In genomic region chr3:185632996-185633395, GRCh38 we compare ENCODE assay signal across 28 cellular contexts.
"Had no signal": no experiment of that assay in that cellular context is flagged by ENCODE, and none has a peak within 500 bp of the region (broad histone marks: within the 10 kb centered on the region; RNA-seq: fewer than 3 reads in every experiment).

No MANE protein-coding gene starts in this region.

- H3K27ac ChIP-seq: ascending aorta, coronary artery, dorsolateral prefrontal cortex, gastrocnemius medialis, right lobe of liver, stomach, suprapubic skin, tibial artery, upper lobe of right lung had no signal

- H3K9me3 ChIP-seq: ascending aorta, gastrocnemius medialis, right lobe of liver, SK-N-SH, stomach, suprapubic skin, tibial artery, upper lobe of right lung had no signal

- H3K36me3 Mint-ChIP-seq: activated naive CD8-positive, alpha-beta T cell had no signal

- H3K27ac Mint-ChIP-seq: activated CD8-positive, alpha-beta memory T cell treated with anti-CD3 and anti-CD28 coated beads, Interleukin-2, amount 10 ng/mL, durations not matched to agents 7 days and 5 days; activated naive CD8-positive, alpha-beta T cell; activated T-helper 2 cell treated with anti-CD3 and anti-CD28 coated beads, Interferon-gamma antibody, Interleukin-2, Interleukin-4, amounts not matched to agents 10 μg/mL and 5 μg/mL and 100 μg/mL, durations not matched to agents 14 hours and 24 hours and 36 hours; mesothelial cell of epicardium; natural killer cell treated with Interleukin-12 subunit alpha and Interleukin-12 subunit beta and Interleukin-15 and Interleukin-18, amount 100 ng/mL, for 72 hours; stimulated activated effector memory CD8-positive, alpha-beta T cell treated with anti-CD3 and anti-CD28 coated beads, Interleukin-12 subunit alpha, Interleukin-12 subunit beta, amount 100 ng/mL, for 72 hours; T-helper 1 cell treated with Interleukin-12 subunit alpha and Interleukin-12 subunit beta and Interleukin-4 antibody, amounts not matched to agents 30 μg/mL and 1 μg/mL, for 36 hours had no signal

- H3K9me3 Mint-ChIP-seq: activated T-helper 2 cell treated with anti-CD3 and anti-CD28 coated beads, Interferon-gamma antibody, Interleukin-2, Interleukin-4, amounts not matched to agents 10 μg/mL and 5 μg/mL and 100 μg/mL, durations not matched to agents 14 hours and 24 hours and 36 hours; brain; mesothelial cell of epicardium; natural killer cell treated with Interleukin-12 subunit alpha and Interleukin-12 subunit beta and Interleukin-15 and Interleukin-18, amount 100 ng/mL, for 72 hours; stimulated activated effector memory CD8-positive, alpha-beta T cell treated with anti-CD3 and anti-CD28 coated beads, Interleukin-12 subunit alpha, Interleukin-12 subunit beta, amount 100 ng/mL, for 72 hours; T-helper 1 cell treated with Interleukin-12 subunit alpha and Interleukin-12 subunit beta and Interleukin-4 antibody, amounts not matched to agents 30 μg/mL and 1 μg/mL, for 36 hours had no signal

- H3K27me3 ChIP-seq: ascending aorta, dorsolateral prefrontal cortex, gastrocnemius medialis, right lobe of liver, stomach, suprapubic skin, tibial artery, upper lobe of right lung had no signal

- H3K4me3 Mint-ChIP-seq: activated CD8-positive, alpha-beta memory T cell treated with anti-CD3 and anti-CD28 coated beads, Interleukin-2, amount 10 ng/mL, durations not matched to agents 7 days and 5 days; activated naive CD8-positive, alpha-beta T cell; brain; mesothelial cell of epicardium; natural killer cell treated with Interleukin-12 subunit alpha and Interleukin-12 subunit beta and Interleukin-15 and Interleukin-18, amount 100 ng/mL, for 72 hours; stimulated activated effector memory CD8-positive, alpha-beta T cell treated with anti-CD3 and anti-CD28 coated beads, Interleukin-12 subunit alpha, Interleukin-12 subunit beta, amount 100 ng/mL, for 72 hours; T-helper 1 cell treated with Interleukin-12 subunit alpha and Interleukin-12 subunit beta and Interleukin-4 antibody, amounts not matched to agents 30 μg/mL and 1 μg/mL, for 36 hours had no signal

- ATAC-seq: activated CD8-positive, alpha-beta memory T cell treated with anti-CD3 and anti-CD28 coated beads, Interleukin-2, amount 10 ng/mL, durations not matched to agents 7 days and 5 days; gastrocnemius medialis; left ventricle myocardium superior; natural killer cell treated with Interleukin-12 subunit alpha and Interleukin-12 subunit beta and Interleukin-15 and Interleukin-18, amount 100 ng/mL, for 72 hours; right lobe of liver; stimulated activated effector memory CD8-positive, alpha-beta T cell treated with anti-CD3 and anti-CD28 coated beads, Interleukin-12 subunit alpha, Interleukin-12 subunit beta, amount 100 ng/mL, for 72 hours; upper lobe of right lung had no signal

- H3K4me1 ChIP-seq: ascending aorta, right lobe of liver had no signal

- H3K4me3 ChIP-seq: ascending aorta, coronary artery, dorsolateral prefrontal cortex, gastrocnemius medialis, right lobe of liver, stomach, suprapubic skin, tibial artery, upper lobe of right lung had no signal

- DNase-seq: activated CD8-positive, alpha-beta memory T cell treated with anti-CD3 and anti-CD28 coated beads, Interleukin-2, amount 10 ng/mL, durations not matched to agents 7 days and 5 days; activated T-cell treated with anti-CD3 and anti-CD28 coated beads, Interleukin-2, amount 50 U/mL, for 48 hours; dorsolateral prefrontal cortex; effector memory CD4-positive, alpha-beta T cell; erythroblast; gastrocnemius medialis; glutamatergic neuron; islet precursor cell; left ventricle myocardium superior; posterior cingulate gyrus; right lobe of liver; SK-N-SH; stimulated activated CD4-positive, alpha-beta T cell treated with anti-CD3 and anti-CD28 coated beads, Interleukin-4, amount 100 ng/mL, for 24 hours; stomach; SW 1271; T1000; tibial artery; upper lobe of right lung had no signal

- H3K4me1 Mint-ChIP-seq: activated CD8-positive, alpha-beta memory T cell treated with anti-CD3 and anti-CD28 coated beads, Interleukin-2, amount 10 ng/mL, durations not matched to agents 7 days and 5 days; mesothelial cell of epicardium; stimulated activated effector memory CD8-positive, alpha-beta T cell treated with anti-CD3 and anti-CD28 coated beads, Interleukin-12 subunit alpha, Interleukin-12 subunit beta, amount 100 ng/mL, for 72 hours had no signal

- H3K27me3 Mint-ChIP-seq: activated CD8-positive, alpha-beta memory T cell treated with anti-CD3 and anti-CD28 coated beads, Interleukin-2, amount 10 ng/mL, durations not matched to agents 7 days and 5 days; activated naive CD8-positive, alpha-beta T cell; brain; natural killer cell treated with Interleukin-12 subunit alpha and Interleukin-12 subunit beta and Interleukin-15 and Interleukin-18, amount 100 ng/mL, for 72 hours had no signal
